Comparison of ENCODE assay signal across 1 cellular context in genomic region chr12:121404734-121405133, GRCh38.
TF ChIP-seq lines count a peak whose summit lies in the region.

No MANE protein-coding gene starts in this region.

TF ChIP-seq in HEK293, 187 proteins besides CTCF, POLR2A, EP300 and RAD21 (continued from another document):
- peak; percentile 46; the same call in 1 of the 2 replicates for TF ChIP-seq PRDM4 (tag by site-specific recombination; IDR thresholded peaks at IDR 0.05)
- TF ChIP-seq ZIC2 (tag by site-specific recombination; IDR thresholded peaks at IDR 0.05) = no peak
- no peak for TF ChIP-seq SP3 (tag by site-specific recombination; IDR thresholded peaks at IDR 0.05)
- no peak for TF ChIP-seq ZNF664 (tag by site-specific recombination; IDR thresholded peaks at IDR 0.05)
- no peak for TF ChIP-seq ZNF23 (tag by site-specific recombination; IDR thresholded peaks at IDR 0.05; ENCODE audit: borderline replicate concordance)
- TF ChIP-seq OVOL3 (tag by site-specific recombination; IDR thresholded peaks at IDR 0.05) = no peak
- TF ChIP-seq ZFP3 (tag by site-specific recombination; IDR thresholded peaks at IDR 0.05; ENCODE audit: low read depth) = no peak
- no peak for TF ChIP-seq ZSCAN18 (tag by site-specific recombination; IDR thresholded peaks at IDR 0.05)
- no peak for TF ChIP-seq ZFP37 (tag by site-specific recombination; IDR thresholded peaks at IDR 0.05)
- no peak; the same call in 1 of the 2 replicates for TF ChIP-seq ZNF776 (tag by site-specific recombination; IDR thresholded peaks at IDR 0.05; ENCODE audit: borderline replicate concordance)
- TF ChIP-seq SCRT2 (tag by site-specific recombination; IDR thresholded peaks at IDR 0.05) = no peak
- no peak for TF ChIP-seq ZBTB48 (tag by site-specific recombination; IDR thresholded peaks at IDR 0.05)
- TF ChIP-seq ZSCAN16 (tag by site-specific recombination; IDR thresholded peaks at IDR 0.05) = no peak
- TF ChIP-seq PRDM1 (tag by site-specific recombination; IDR thresholded peaks at IDR 0.05) = no peak
- no peak for TF ChIP-seq ZNF133 (tag by site-specific recombination; IDR thresholded peaks at IDR 0.05)
- no peak for TF ChIP-seq PRDM10 (tag by site-specific recombination; IDR thresholded peaks at IDR 0.05)
- 0 out of 2 replicates have a peak, but pooled peaks have one; percentile 13 for TF ChIP-seq ZSCAN4 (tag by site-specific recombination; IDR thresholded peaks at IDR 0.05)
- no peak for TF ChIP-seq ZBTB1 (tag by site-specific recombination; IDR thresholded peaks at IDR 0.05)
- 0 out of 2 replicates have a peak, but pooled peaks have one; percentile 24 for TF ChIP-seq ZNF768 (tag by site-specific recombination; IDR thresholded peaks at IDR 0.05)
- no peak for TF ChIP-seq ZNF843 (tag by site-specific recombination; IDR thresholded peaks at IDR 0.05)
- no peak for TF ChIP-seq ZNF48 (tag by site-specific recombination; IDR thresholded peaks at IDR 0.05)
- no peak for TF ChIP-seq ZNF354C (tag by site-specific recombination; IDR thresholded peaks at IDR 0.05; ENCODE audit: borderline replicate concordance, low read depth)
- TF ChIP-seq ZFP41 (tag by site-specific recombination; IDR thresholded peaks at IDR 0.05; ENCODE audit: borderline replicate concordance) = no peak
- TF ChIP-seq HIC1 (tag by site-specific recombination; IDR thresholded peaks at IDR 0.05) = no peak; the same call in 1 of the 2 replicates
- TF ChIP-seq ZNF341 (tag by site-specific recombination; IDR thresholded peaks at IDR 0.05; ENCODE audit: low read depth) = no peak
- TF ChIP-seq ZNF449 (tag by site-specific recombination; IDR thresholded peaks at IDR 0.05) = no peak; the same call in 1 of the 2 replicates
- TF ChIP-seq ZNF560 (tag by site-specific recombination; IDR thresholded peaks at IDR 0.05; ENCODE audit: borderline replicate concordance) = no peak
- TF ChIP-seq ZNF660 (tag by site-specific recombination; IDR thresholded peaks at IDR 0.05) = peak; percentile 99
- peak; percentile 92 for TF ChIP-seq ZNF37A (tag by site-specific recombination; IDR thresholded peaks at IDR 0.05)
- TF ChIP-seq ZNF621 (tag by site-specific recombination; IDR thresholded peaks at IDR 0.05) = no peak
- TF ChIP-seq HOXA7 (CRISPR knock-in tag; IDR thresholded peaks at IDR 0.05; ENCODE audit: borderline replicate concordance) = no peak
- TF ChIP-seq ZNF785 (tag by site-specific recombination; IDR thresholded peaks at IDR 0.05) = no peak
- TF ChIP-seq ZNF518A (tag by site-specific recombination; conservative IDR thresholded peaks at IDR 0.05; ENCODE audit: low read depth) = no peak
- no peak for TF ChIP-seq ZNF610 (tag by site-specific recombination; IDR thresholded peaks at IDR 0.05; ENCODE audit: borderline replicate concordance)
- no peak; the same call in 1 of the 2 replicates for TF ChIP-seq ZNF544 (tag by site-specific recombination; IDR thresholded peaks at IDR 0.05)
- no peak; the same call in 1 of the 2 replicates for TF ChIP-seq ZNF626 (tag by site-specific recombination; IDR thresholded peaks at IDR 0.05)
- TF ChIP-seq ZEB2 (tag by site-specific recombination; IDR thresholded peaks at IDR 0.05) = no peak
- TF ChIP-seq GLI4 (tag by site-specific recombination; IDR thresholded peaks at IDR 0.05) = no peak
- TF ChIP-seq ELK4 (IDR thresholded peaks at IDR 0.05; ENCODE audit: borderline replicate concordance, low read depth, low read length) = no peak
- peak; percentile 54; the same call in 1 of the 2 replicates for TF ChIP-seq OSR2 (tag by site-specific recombination; IDR thresholded peaks at IDR 0.05)
- TF ChIP-seq SETDB1 (IDR thresholded peaks at IDR 0.05; ENCODE audit: insufficient read length, low read length) = no peak
